ENCODE assay signal across 18 cellular contexts in genomic region chr4:58138786-58139185, GRCh38.
"Had no signal": no experiment of that assay in that cellular context is flagged by ENCODE, and none has a peak within 500 bp of the region (broad histone marks: within the 10 kb centered on the region; RNA-seq: fewer than 3 reads in every experiment).

No MANE protein-coding gene starts in this region.

- H3K36me3 Mint-ChIP-seq: immature natural killer cell had no signal

- ATAC-seq: activated CD4-positive, CD25-positive, alpha-beta regulatory T cell treated with anti-CD3 and anti-CD28 coated beads, Interleukin-2, amount 50 U/mL, for 24 hours; activated T-helper 17 cell treated with anti-CD3 and anti-CD28 coated beads, Interleukin-2, amount 50 U/mL, for 72 hours; effector memory CD8-positive, alpha-beta T cell; foreskin keratinocyte; heart left ventricle; right cardiac atrium; stimulated activated naive CD8-positive, alpha-beta T cell treated with anti-CD3 and anti-CD28 coated beads, Interleukin-15, Interleukin-2, amounts not matched to agents 100 U/mL and 50 U/mL, for 24 hours had no signal

- DNase-seq: activated naive CD4-positive, alpha-beta T cell treated with Interleukin-2 at 50 U/mL for 16 hours; activated T-cell treated with anti-CD3 and anti-CD28 coated beads for 4 hours; anterior cingulate cortex; cerebellar nuclear complex; effector memory CD8-positive, alpha-beta T cell; foreskin keratinocyte; heart left ventricle; immature natural killer cell; nephron progenitor cell; right cardiac atrium; stimulated activated CD4-positive, alpha-beta T cell treated with anti-CD3 and anti-CD28 coated beads, Interleukin-4, amount 100 ng/mL, for 4 hours; stimulated activated CD8-positive, alpha-beta memory T cell treated with anti-CD3 and anti-CD28 coated beads, Interleukin-4, amount 100 ng/mL, for 48 hours; stimulated activated naive CD8-positive, alpha-beta T cell treated with anti-CD3 and anti-CD28 coated beads, Interleukin-15, Interleukin-2, amounts not matched to agents 100 U/mL and 50 U/mL, for 24 hours; trophoblast cell had no signal

- H3K4me3 Mint-ChIP-seq: activated T-helper 17 cell treated with anti-CD3 and anti-CD28 coated beads, Interleukin-2, amount 50 U/mL, for 72 hours; dendritic cell treated with granulocyte-macrophage colony-stimulating factor and Interleukin-4, amounts not matched to agents 40 ng/mL and 50 ng/mL, for 4 days; effector memory CD8-positive, alpha-beta T cell; immature natural killer cell; nephron progenitor cell had no signal

- H3K4me1 Mint-ChIP-seq: activated T-helper 17 cell treated with anti-CD3 and anti-CD28 coated beads, Interleukin-2, amount 50 U/mL, for 72 hours; immature natural killer cell; nephron progenitor cell had no signal

- H3K27ac Mint-ChIP-seq: activated T-helper 17 cell treated with anti-CD3 and anti-CD28 coated beads, Interleukin-2, amount 50 U/mL, for 72 hours; dendritic cell treated with granulocyte-macrophage colony-stimulating factor and Interleukin-4, amounts not matched to agents 40 ng/mL and 50 ng/mL, for 4 days; effector memory CD8-positive, alpha-beta T cell; immature natural killer cell; nephron progenitor cell; progenitor cell of endocrine pancreas had no signal

- H3K9me3 Mint-ChIP-seq: dendritic cell treated with granulocyte-macrophage colony-stimulating factor and Interleukin-4, amounts not matched to agents 40 ng/mL and 50 ng/mL, for 4 days; nephron progenitor cell had no signal

- H3K27me3 Mint-ChIP-seq: activated T-helper 17 cell treated with anti-CD3 and anti-CD28 coated beads, Interleukin-2, amount 50 U/mL, for 72 hours; dendritic cell treated with granulocyte-macrophage colony-stimulating factor and Interleukin-4, amounts not matched to agents 40 ng/mL and 50 ng/mL, for 4 days; effector memory CD8-positive, alpha-beta T cell; progenitor cell of endocrine pancreas had no signal
